28 cellular contexts compared by ENCODE assay signal in genomic region chr2:233203060-233203459, GRCh38. TPM values are rescaled to one million over a fixed set of nuclear protein-coding genes. Genes with fewer than 3 reads are reported as not detected.
DNase-seq lines count a peak whose midpoint lies in the region; ATAC-seq and TF ChIP-seq lines count a peak whose summit lies in the region.
"Had no signal": no experiment of that assay in that cellular context is flagged by ENCODE, and none has a peak within 500 bp of the region (broad histone marks: within the 10 kb centered on the region; RNA-seq: fewer than 3 reads in every experiment).

No MANE protein-coding gene starts in this region.

- H3K9me3 ChIP-seq in CD4-positive, alpha-beta T cell (ENCODE audit: control insufficient read depth, low read length) = peaks cover 7% of the 10 kb centered on the region
- H3K9me3 ChIP-seq: HAP-1, MG63, prostate gland, thyroid gland had no signal

- POLR2A ChIA-PET in activated CD4-positive, alpha-beta memory T cell treated with anti-CD3 and anti-CD28 coated beads, Interleukin-2, amount 10 ng/mL, durations not matched to agents 7 days and 5 days (lab: Charles Lee) = no interaction called here
- POLR2A ChIA-PET in activated CD4-positive, alpha-beta memory T cell treated with anti-CD3 and anti-CD28 coated beads for 36 hours (lab: Charles Lee) = no interaction called here
- POLR2A ChIA-PET in CD4-positive, alpha-beta T cell (lab: Charles Lee) = no interaction called here

- H3K27me3 ChIP-seq in CD4-positive, alpha-beta T cell (ENCODE audit: control insufficient read depth, insufficient read depth, low read length) = no peaks in the 10 kb centered on the region
- H3K27me3 ChIP-seq: esophagus squamous epithelium, hepatocyte, MG63, stomach, thyroid gland had no signal

- peaks cover 6% of the 10 kb centered on the region for H3K4me1 Mint-ChIP-seq in activated CD4-positive, alpha-beta memory T cell treated with anti-CD3 and anti-CD28 coated beads, Interleukin-2, amount 10 ng/mL, durations not matched to agents 7 days and 5 days
- peaks cover 3% of the 10 kb centered on the region for H3K4me1 Mint-ChIP-seq in activated CD4-positive, alpha-beta memory T cell treated with anti-CD3 and anti-CD28 coated beads for 36 hours (ENCODE audit: low read depth)
- peaks cover 5% of the 10 kb centered on the region for H3K4me1 Mint-ChIP-seq in CD4-positive, alpha-beta T cell (ENCODE audit: low read depth)
- no peaks in the 10 kb centered on the region for H3K4me1 Mint-ChIP-seq in activated T-helper 17 cell treated with anti-CD3 and anti-CD28 coated beads, Interleukin-2, amount 50 U/mL, for 72 hours
- peaks cover 17 to 32% of the 10 kb centered on the region in 2 donors for H3K4me1 Mint-ChIP-seq in natural killer cell

- H3K36me3 Mint-ChIP-seq in activated CD4-positive, alpha-beta memory T cell treated with anti-CD3 and anti-CD28 coated beads, Interleukin-2, amount 10 ng/mL, durations not matched to agents 7 days and 5 days (ENCODE audit: low read depth) = peaks cover 67% of the 10 kb centered on the region
- H3K36me3 Mint-ChIP-seq in activated CD4-positive, alpha-beta memory T cell treated with anti-CD3 and anti-CD28 coated beads for 36 hours = peaks cover 47% of the 10 kb centered on the region
- H3K36me3 Mint-ChIP-seq in CD4-positive, alpha-beta T cell (ENCODE audit: low read depth) = peaks cover 88% of the 10 kb centered on the region
- peaks cover 83% of the 10 kb centered on the region for H3K36me3 Mint-ChIP-seq in activated T-helper 17 cell treated with anti-CD3 and anti-CD28 coated beads, Interleukin-2, amount 50 U/mL, for 72 hours (ENCODE audit: low read depth)
- peaks cover 8% of the 10 kb centered on the region for H3K36me3 Mint-ChIP-seq in natural killer cell

- ATAC-seq in CD4-positive, alpha-beta T cell (ENCODE audit: poor library complexity) = no peak
- ATAC-seq in activated T-helper 17 cell treated with anti-CD3 and anti-CD28 coated beads, Interleukin-2, amount 50 U/mL, for 72 hours (replicated peaks) = no peak
- no peak for ATAC-seq in natural killer cell
- no peak for ATAC-seq in HG02763 (IDR thresholded peaks at IDR 0.05; ENCODE audit: unreplicated experiment)
- ATAC-seq in HG02571 (IDR thresholded peaks at IDR 0.05; ENCODE audit: unreplicated experiment) = no peak
- ATAC-seq: activated CD4-positive, CD25-positive, alpha-beta regulatory T cell treated with anti-CD3 and anti-CD28 coated beads, Interleukin-2, amount 50 U/mL, for 24 hours; K562; left colon had no signal

- H3K27ac ChIP-seq in CD4-positive, alpha-beta T cell (ENCODE audit: low read depth, low read length) = no peak overlapping the region
- H3K27ac ChIP-seq: hepatocyte, prostate gland, stomach, thyroid gland had no signal

- no peak overlapping the region for H3K4me3 Mint-ChIP-seq in activated CD4-positive, alpha-beta memory T cell treated with anti-CD3 and anti-CD28 coated beads, Interleukin-2, amount 10 ng/mL, durations not matched to agents 7 days and 5 days
- no peak overlapping the region for H3K4me3 Mint-ChIP-seq in activated CD4-positive, alpha-beta memory T cell treated with anti-CD3 and anti-CD28 coated beads for 36 hours
- no peak overlapping the region for H3K4me3 Mint-ChIP-seq in CD4-positive, alpha-beta T cell
- H3K4me3 Mint-ChIP-seq in activated T-helper 17 cell treated with anti-CD3 and anti-CD28 coated beads, Interleukin-2, amount 50 U/mL, for 72 hours = no peak overlapping the region
- H3K4me3 Mint-ChIP-seq in natural killer cell = no peak overlapping the region
- H3K4me3 Mint-ChIP-seq: activated naive CD8-positive, alpha-beta T cell had no signal

- H3K27me3 Mint-ChIP-seq in activated CD4-positive, alpha-beta memory T cell treated with anti-CD3 and anti-CD28 coated beads, Interleukin-2, amount 10 ng/mL, durations not matched to agents 7 days and 5 days = no peaks in the 10 kb centered on the region
- no peaks in the 10 kb centered on the region for H3K27me3 Mint-ChIP-seq in activated CD4-positive, alpha-beta memory T cell treated with anti-CD3 and anti-CD28 coated beads for 36 hours
- no peaks in the 10 kb centered on the region for H3K27me3 Mint-ChIP-seq in CD4-positive, alpha-beta T cell
- H3K27me3 Mint-ChIP-seq in activated T-helper 17 cell treated with anti-CD3 and anti-CD28 coated beads, Interleukin-2, amount 50 U/mL, for 72 hours = no peaks in the 10 kb centered on the region
- H3K27me3 Mint-ChIP-seq in natural killer cell (ENCODE audit: low read depth in 2 of 2) = no peaks in the 10 kb centered on the region
- H3K27me3 Mint-ChIP-seq: activated naive CD8-positive, alpha-beta T cell had no signal

- H3K27ac Mint-ChIP-seq in activated CD4-positive, alpha-beta memory T cell treated with anti-CD3 and anti-CD28 coated beads, Interleukin-2, amount 10 ng/mL, durations not matched to agents 7 days and 5 days = peak overlapping the region; percentile 61
- H3K27ac Mint-ChIP-seq in activated CD4-positive, alpha-beta memory T cell treated with anti-CD3 and anti-CD28 coated beads for 36 hours = no peak overlapping the region
- H3K27ac Mint-ChIP-seq in CD4-positive, alpha-beta T cell = peak overlapping the region; percentile 44
- peak overlapping the region; percentile 38 for H3K27ac Mint-ChIP-seq in activated T-helper 17 cell treated with anti-CD3 and anti-CD28 coated beads, Interleukin-2, amount 50 U/mL, for 72 hours
- H3K27ac Mint-ChIP-seq in natural killer cell = peak overlapping the region; percentile 69 to 73

- DNase-seq in activated CD4-positive, alpha-beta memory T cell treated with anti-CD3 and anti-CD28 coated beads, Interleukin-2, amount 10 ng/mL, durations not matched to agents 7 days and 5 days = no peak
- no peak for DNase-seq in activated CD4-positive, alpha-beta memory T cell treated with anti-CD3 and anti-CD28 coated beads for 36 hours
- no peak for DNase-seq in CD4-positive, alpha-beta T cell
- DNase-seq in natural killer cell (no peak), SKM-1 treated with dmso at 0.1 percent for 144 hours (lab: John Stamatoyannopoulos, UW; ENCODE audit: unreplicated experiment) (no peak)
- DNase-seq: activated T-cell treated with anti-CD3 and anti-CD28 coated beads, Interleukin-2, amount 50 U/mL, for 48 hours; Calu3; DMS79 treated with DMSO at 0.1 percent for 48 hours; esophagus squamous epithelium; foreskin melanocyte; left colon; mammary epithelial cell; MG63; NCI-H1105 treated with DMSO at 0.1 percent for 48 hours; NCI-H2029 treated with DMSO at 0.1 percent for 48 hours; NCI-H526; nucleus accumbens; stomach; thyroid gland had no signal

- peaks cover 3% of the 10 kb centered on the region for H3K9me3 Mint-ChIP-seq in activated CD4-positive, alpha-beta memory T cell treated with anti-CD3 and anti-CD28 coated beads, Interleukin-2, amount 10 ng/mL, durations not matched to agents 7 days and 5 days
- no peaks in the 10 kb centered on the region for H3K9me3 Mint-ChIP-seq in activated CD4-positive, alpha-beta memory T cell treated with anti-CD3 and anti-CD28 coated beads for 36 hours
- H3K9me3 Mint-ChIP-seq in CD4-positive, alpha-beta T cell = no peaks in the 10 kb centered on the region
- no peaks in the 10 kb centered on the region for H3K9me3 Mint-ChIP-seq in activated T-helper 17 cell treated with anti-CD3 and anti-CD28 coated beads, Interleukin-2, amount 50 U/mL, for 72 hours
- H3K9me3 Mint-ChIP-seq in natural killer cell = no peaks in the 10 kb centered on the region

- no peak for TF ChIP-seq CTCF in CD4-positive, alpha-beta T cell (IDR thresholded peaks at IDR 0.05)
- TF ChIP-seq CTCF in natural killer cell (IDR thresholded peaks at IDR 0.05) = no peak

- intact Hi-C loops in activated CD4-positive, alpha-beta memory T cell treated with anti-CD3 and anti-CD28 coated beads for 36 hours (cut with micrococcal nuclease) = no loop called here
- intact Hi-C loops in CD4-positive, alpha-beta T cell (cut with DNase I, micrococcal nuclease) = no loop called here
- intact Hi-C loops in natural killer cell (cut with micrococcal nuclease) = no loop called here

- CTCF ChIA-PET in activated CD4-positive, alpha-beta memory T cell treated with anti-CD3 and anti-CD28 coated beads, Interleukin-2, amount 10 ng/mL, durations not matched to agents 7 days and 5 days (lab: Charles Lee) = interaction anchor here (1.4 kb wide), 1 partner anchor 50 kb away, joined by 3 read pairs; no protein-coding TSS in a partner anchor
- CTCF ChIA-PET in activated CD4-positive, alpha-beta memory T cell treated with anti-CD3 and anti-CD28 coated beads for 36 hours (lab: Charles Lee) = no interaction called here
- CTCF ChIA-PET in CD4-positive, alpha-beta T cell (lab: Charles Lee) = no interaction called here

RNA-seq across cellular contexts. Expression of gene ATG16L1, which starts 48.4 kb away (rescaled TPM):
- total RNA-seq in activated CD4-positive, alpha-beta memory T cell treated with anti-CD3 and anti-CD28 coated beads, Interleukin-2, amount 10 ng/mL, durations not matched to agents 7 days and 5 days = 10 to 100 TPM; 55.9 to 58.9 TPM
- 10 to 100 TPM; 27.0 to 30.5 TPM for total RNA-seq in activated CD4-positive, alpha-beta memory T cell treated with anti-CD3 and anti-CD28 coated beads for 36 hours
- total RNA-seq in CD4-positive, alpha-beta T cell = 100 to 1,000 TPM; 134 to 135 TPM
- 10 to 100 TPM; 24.5 to 34.1 TPM for total RNA-seq in activated T-helper 17 cell treated with anti-CD3 and anti-CD28 coated beads, Interleukin-2, amount 50 U/mL, for 72 hours
- total RNA-seq in natural killer cell = 100 to 1,000 TPM; 106 to 142 (median 117) TPM
